Comparison of ENCODE assay signal across 13 cellular contexts in the genomic region with DNA sequence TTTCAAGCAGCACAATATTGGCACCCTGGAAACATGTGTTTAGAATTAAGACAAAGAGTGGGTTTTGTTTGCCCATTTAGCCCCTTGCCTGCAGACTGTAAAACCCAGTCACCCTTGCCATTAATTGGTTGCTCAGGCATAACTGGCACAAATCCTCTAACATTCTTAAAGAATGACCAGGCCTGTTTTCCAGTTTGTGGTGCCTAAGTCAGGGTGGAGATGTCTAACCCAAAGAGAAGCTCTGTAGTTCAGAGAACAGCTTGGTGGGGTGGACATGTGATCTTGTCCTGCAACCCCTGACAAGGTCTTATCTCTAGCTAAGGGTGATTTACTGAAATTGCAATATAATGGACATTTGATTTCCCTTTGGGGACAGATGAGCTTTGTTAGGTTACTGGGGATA. TPM values are rescaled to one million over a fixed set of nuclear protein-coding genes. Genes with fewer than 3 reads are reported as not detected.
DNase-seq lines count a peak whose midpoint lies in the region; ATAC-seq and TF ChIP-seq lines count a peak whose summit lies in the region.
"Had no signal": no experiment of that assay in that cellular context is flagged by ENCODE, and none has a peak within 500 bp of the region (broad histone marks: within the 10 kb centered on the region; RNA-seq: fewer than 3 reads in every experiment).

No MANE protein-coding gene starts in this region.

- dilution Hi-C loops in mammary epithelial cell (cut with HindIII; ENCODE audit: low sequenced_read_pairs): no loop called here

- ATAC-seq in GM19463 (IDR thresholded peaks at IDR 0.05; ENCODE audit: unreplicated experiment): no peak
- ATAC-seq in GM21528 (IDR thresholded peaks at IDR 0.05; ENCODE audit: low FRiP score, unreplicated experiment): no peak

- in situ Hi-C loops in Caki2 (cut with HindIII; ENCODE audit: low pct_unique_long_range_greater_than_20kb, low sequenced_read_pairs): no loop called here
- in situ Hi-C loops in mammary epithelial cell (cut with MboI; ENCODE audit: low sequenced_read_pairs in 2 of 2): no loop called here

- H3K27ac ChIP-seq in mammary epithelial cell (ENCODE audit: insufficient read depth, low read depth, low read length) (no peak overlapping the region), mesodermal cell (ENCODE audit: low read depth, low read length, severe bottlenecking) (peak overlapping the region; percentile 45)
- H3K27ac ChIP-seq: C4-2B, HL-60 had no signal

- peak; percentile 51 for DNase-seq in Caki2 (ENCODE audit: low read depth)
- DNase-seq in NCI-H446 (lab: John Stamatoyannopoulos, UW): peak; percentile 7 to 58
- peak; percentile 38 for DNase-seq in mammary epithelial cell
- DNase-seq in activated CD4-positive, alpha-beta T cell treated with anti-CD3 and anti-CD28 coated beads, Interleukin-2, amount 50 U/mL, for 1 hour: no peak
- no peak for DNase-seq in NCI-H2029 (lab: John Stamatoyannopoulos, UW)
- DNase-seq: NCI-H1105 treated with DMSO at 0.1 percent for 48 hours had no signal

- TF ChIP-seq CTCF in mammary epithelial cell (conservative IDR thresholded peaks at IDR 0.05 in 1 of 2, IDR thresholded peaks at IDR 0.05 in 1 of 2; ENCODE audit: extremely low read depth in 1 of 2, insufficient read depth in 1 of 2, low read depth in 1 of 2, low read length in 2 of 2): no peak

- H3K79me2 ChIP-seq in mammary epithelial cell (ENCODE audit: insufficient read depth, low read length): no peaks in the 10 kb centered on the region

- H4K20me1 ChIP-seq in mammary epithelial cell (ENCODE audit: insufficient read depth, low read length): no peaks in the 10 kb centered on the region

- H3K9me3 ChIP-seq in mammary epithelial cell (replicated peaks; ENCODE audit: insufficient read depth, low read length): no peaks in the 10 kb centered on the region
- no peaks in the 10 kb centered on the region for H3K9me3 ChIP-seq in mesodermal cell (ENCODE audit: control insufficient read depth, low read length)

- H3K4me1 ChIP-seq in mammary epithelial cell (ENCODE audit: insufficient read depth, low read length) (no peaks in the 10 kb centered on the region), mesodermal cell (ENCODE audit: control insufficient read depth, insufficient read depth, low read length, poor library complexity, severe bottlenecking) (peaks cover 47% of the 10 kb centered on the region)

- no TSS peak for BruUV-seq in mammary epithelial cell (replicated peaks; lab: Mats Ljungman, UMichigan)

- no peaks in the 10 kb centered on the region for H3K27me3 ChIP-seq in mammary epithelial cell (ENCODE audit: insufficient read depth, low read length)

- no peak overlapping the region for H3K4me3 ChIP-seq in mammary epithelial cell (replicated peaks in 1 of 3; ENCODE audit: insufficient read depth in 1 of 3, low read depth in 2 of 3, low read length in 3 of 3)
- no peak overlapping the region for H3K4me3 ChIP-seq in mesodermal cell (ENCODE audit: extremely low read depth, insufficient read depth, low read length, poor library complexity, severe bottlenecking)
- H3K4me3 ChIP-seq: coronary artery had no signal

- no peak overlapping the region for H3K9ac ChIP-seq in mammary epithelial cell (ENCODE audit: insufficient read depth, low read length)

- no peak overlapping the region for H2AFZ ChIP-seq in mammary epithelial cell (ENCODE audit: low read depth, low read length)

- CTCF ChIA-PET in mammary epithelial cell (lab: Charles Lee; ENCODE audit: low non-redundant PET): no interaction called here

- intact Hi-C loops in mammary epithelial cell (cut with micrococcal nuclease): no loop called here

- no peak overlapping the region for H3K4me2 ChIP-seq in mammary epithelial cell (ENCODE audit: insufficient read depth, low read depth, low read length)

- H3K36me3 ChIP-seq in mammary epithelial cell (ENCODE audit: insufficient read depth, low read length) (peaks cover 6% of the 10 kb centered on the region), mesodermal cell (ENCODE audit: control insufficient read depth, insufficient read depth, low read length) (peaks cover 58% of the 10 kb centered on the region)

RNA-seq across cellular contexts. Expression of a gene that starts 8.8 kb away (rescaled TPM):
- total RNA-seq in Caki2 (2014; rRNA removed; shearing (Covaris generic); ENCODE audit: low replicate concordance): not detected in 2 replicates
- total RNA-seq in mammary epithelial cell: 1 to 10 TPM in 1 of 2 donors, not detected in 1; 2.3 TPM
- polyA plus RNA-seq in mammary epithelial cell: not detected
- polyA minus RNA-seq in mammary epithelial cell: not detected
- polyA plus RNA-seq in mesodermal cell (2013, experiment 1 of 2): not detected
- not detected for polyA plus RNA-seq in mesodermal cell (2013, experiment 2 of 2)
- total RNA-seq: left lobe of liver had no signal

Comparison
In these comparisons a context has a peak if more than half of its experiments do, and no peak if none do; other contexts are left out.
1. DNase-seq: peak in Caki2 (single experiment), NCI-H446 (2 of 2) and mammary epithelial cell (single experiment); none in activated CD4-positive, alpha-beta T cell treated with anti-CD3 and anti-CD28 coated beads, Interleukin-2, amount 50 U/mL, for 1 hour (single experiment) and NCI-H2029 (single experiment).